35 cellular contexts compared by ENCODE assay signal in the genomic region with DNA sequence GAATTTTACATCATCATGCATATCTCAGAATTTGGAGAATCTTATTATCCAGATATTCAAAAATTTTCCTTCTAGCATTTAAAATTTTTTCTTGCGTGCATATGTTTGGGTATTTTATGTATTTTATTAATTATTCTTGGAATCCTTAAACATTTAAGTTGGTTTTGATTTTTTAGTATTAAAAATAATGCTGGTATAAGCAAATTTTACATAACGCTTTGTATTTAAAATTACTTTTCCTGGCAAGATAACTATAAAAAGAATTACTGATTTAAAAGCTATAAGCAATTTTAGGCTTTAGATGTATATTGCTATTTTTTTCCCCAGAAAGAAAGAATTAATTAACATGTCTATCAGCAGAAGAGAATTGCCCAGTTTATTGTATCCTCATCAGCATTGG.
"Had no signal": no experiment of that assay in that cellular context is flagged by ENCODE, and none has a peak within 500 bp of the region (broad histone marks: within the 10 kb centered on the region; RNA-seq: fewer than 3 reads in every experiment).

No MANE protein-coding gene starts in this region.

- H3K4me3 ChIP-seq: MG63 had no signal

- H3K27me3 ChIP-seq: MG63 had no signal

- H3K36me3 ChIP-seq: MG63 had no signal

- DNase-seq: Karpas-422, Kasumi-1, MG63, MM.1S, MV-4-11, NCI-H1048, NCI-H1092, NCI-H1092 treated with DMSO at 0.1 percent for 48 hours, NCI-H1105, NCI-H1105 treated with DMSO at 0.1 percent for 48 hours, NCI-H1417, NCI-H1417 treated with DMSO at 0.1 percent for 48 hours, NCI-H1436, NCI-H1436 treated with DMSO at 0.1 percent for 48 hours, NCI-H146, NCI-H1694, NCI-H1694 treated with DMSO at 0.1 percent for 48 hours, NCI-H187, NCI-H187 treated with DMSO at 0.1 percent for 48 hours, NCI-H1930, NCI-H2029, NCI-H2029 treated with DMSO at 0.1 percent for 48 hours, NCI-H2081, NCI-H2081 treated with DMSO at 0.1 percent for 48 hours, NCI-H2107, NCI-H2171, NCI-H2171 treated with DMSO at 0.1 percent for 48 hours, NCI-H2227 treated with DMSO at 0.1 percent for 48 hours, NCI-H226, NCI-H345, NCI-H446, NCI-H446 treated with DMSO at 0.1 percent for 48 hours, NCI-H510A, NCI-H510A treated with DMSO at 0.1 percent for 48 hours, NCI-H524 treated with DMSO at 0.1 percent for 48 hours had no signal

- H3K9me3 ChIP-seq: MG63 had no signal
